8 cellular contexts compared by ENCODE assay signal in genomic region chr14:69648480-69649414, GRCh38. TPM values are rescaled to one million over a fixed set of nuclear protein-coding genes. Genes with fewer than 3 reads are reported as not detected.
DNase-seq lines count a peak whose midpoint lies in the region; ATAC-seq and TF ChIP-seq lines count a peak whose summit lies in the region.

No MANE protein-coding gene starts in this region.

- H3K9ac ChIP-seq in smooth muscle cell (ENCODE audit: low read depth), result peak overlapping the region; percentile 38

- peak overlapping the region; percentile 78 for H3K4me2 ChIP-seq in smooth muscle cell

- no peak overlapping the region for H2AFZ ChIP-seq in smooth muscle cell (ENCODE audit: low read depth)

- H3K4me1 ChIP-seq in smooth muscle cell (ENCODE audit: low read depth), result peaks cover 53% of the 10 kb centered on the region

- DNase-seq in RPMI7951 (ENCODE audit: low read depth) (peak; percentile 24), glutamatergic neuron (no peak), smooth muscle cell (lab: John Stamatoyannopoulos, UW; ENCODE audit: unreplicated experiment) (no peak), GM20000 (ENCODE audit: low spot score) (no peak), pons (ENCODE audit: low spot score) (no peak)

- H3K4me3 Mint-ChIP-seq in glutamatergic neuron (ENCODE audit: unreplicated experiment), result no peak overlapping the region

- H3K79me2 ChIP-seq in smooth muscle cell (ENCODE audit: low read depth), result peaks cover 81% of the 10 kb centered on the region

- H3K4me3 ChIP-seq in GM08714 (ENCODE audit: low read length) (peak overlapping the region; percentile 63), smooth muscle cell (peak overlapping the region; percentile 4)

- H3F3A ChIP-seq in smooth muscle cell (ENCODE audit: low read depth), result peaks cover 36% of the 10 kb centered on the region

- peaks cover 5% of the 10 kb centered on the region for H3K36me3 Mint-ChIP-seq in glutamatergic neuron (ENCODE audit: unreplicated experiment)

- ATAC-seq in HG02642 (IDR thresholded peaks at IDR 0.05; ENCODE audit: poor library complexity, unreplicated experiment) (peak; percentile 59), GM19452 (IDR thresholded peaks at IDR 0.05; ENCODE audit: unreplicated experiment) (no peak)

- H3K27ac Mint-ChIP-seq in glutamatergic neuron (ENCODE audit: unreplicated experiment), result peak overlapping the region; percentile 9

- peaks cover 32% of the 10 kb centered on the region for H4K20me1 ChIP-seq in smooth muscle cell (ENCODE audit: low read depth)

- no peaks in the 10 kb centered on the region for H3K27me3 ChIP-seq in smooth muscle cell (ENCODE audit: low read depth)

- TF ChIP-seq CTCF in glutamatergic neuron (IDR thresholded peaks at IDR 0.05; ENCODE audit: partially characterized antibody, unreplicated experiment), result no peak
- TF ChIP-seq CTCF in smooth muscle cell (IDR thresholded peaks at IDR 0.05; ENCODE audit: borderline replicate concordance, insufficient read depth, poor library complexity, severe bottlenecking), result no peak
- TF ChIP-seq CTCF in GM20000 (IDR thresholded peaks at IDR 0.05; ENCODE audit: extremely low read depth, missing control alignments), result no peak

- no peaks in the 10 kb centered on the region for H3K9me3 ChIP-seq in smooth muscle cell (replicated peaks; ENCODE audit: low read depth)

- H3K9me3 Mint-ChIP-seq in glutamatergic neuron (ENCODE audit: unreplicated experiment), result peaks cover 16% of the 10 kb centered on the region

- WGBS in smooth muscle cell (ENCODE audit: low lambda C conversion rate), result 38% methylated on average over 5 of the region's 5 CpGs

- peak overlapping the region; percentile 84 for H3K27ac ChIP-seq in smooth muscle cell (ENCODE audit: low read depth)

- H3K27me3 Mint-ChIP-seq in glutamatergic neuron (ENCODE audit: unreplicated experiment), result peaks cover 3% of the 10 kb centered on the region

- H3K4me1 Mint-ChIP-seq in glutamatergic neuron (ENCODE audit: low read depth, unreplicated experiment), result peaks cover 56% of the 10 kb centered on the region

- H3K36me3 ChIP-seq in smooth muscle cell (ENCODE audit: low read depth), result no peaks in the 10 kb centered on the region

RNA-seq across cellular contexts. Expression of gene SUSD6, which starts 37.4 kb away (rescaled TPM):
- 3.9 and 5.8 TPM in 2 replicates for total RNA-seq in RPMI7951 (2014; rRNA removed; shearing (Covaris generic))
- 106 TPM for total RNA-seq in glutamatergic neuron (ENCODE audit: unreplicated experiment)
- total RNA-seq in smooth muscle cell, result 20.3 and 25.9 TPM in 2 replicates
- polyA plus RNA-seq in smooth muscle cell, result 14.4 and 15.8 TPM in 2 replicates
